9 cellular contexts compared by ENCODE assay signal in the genomic region with DNA sequence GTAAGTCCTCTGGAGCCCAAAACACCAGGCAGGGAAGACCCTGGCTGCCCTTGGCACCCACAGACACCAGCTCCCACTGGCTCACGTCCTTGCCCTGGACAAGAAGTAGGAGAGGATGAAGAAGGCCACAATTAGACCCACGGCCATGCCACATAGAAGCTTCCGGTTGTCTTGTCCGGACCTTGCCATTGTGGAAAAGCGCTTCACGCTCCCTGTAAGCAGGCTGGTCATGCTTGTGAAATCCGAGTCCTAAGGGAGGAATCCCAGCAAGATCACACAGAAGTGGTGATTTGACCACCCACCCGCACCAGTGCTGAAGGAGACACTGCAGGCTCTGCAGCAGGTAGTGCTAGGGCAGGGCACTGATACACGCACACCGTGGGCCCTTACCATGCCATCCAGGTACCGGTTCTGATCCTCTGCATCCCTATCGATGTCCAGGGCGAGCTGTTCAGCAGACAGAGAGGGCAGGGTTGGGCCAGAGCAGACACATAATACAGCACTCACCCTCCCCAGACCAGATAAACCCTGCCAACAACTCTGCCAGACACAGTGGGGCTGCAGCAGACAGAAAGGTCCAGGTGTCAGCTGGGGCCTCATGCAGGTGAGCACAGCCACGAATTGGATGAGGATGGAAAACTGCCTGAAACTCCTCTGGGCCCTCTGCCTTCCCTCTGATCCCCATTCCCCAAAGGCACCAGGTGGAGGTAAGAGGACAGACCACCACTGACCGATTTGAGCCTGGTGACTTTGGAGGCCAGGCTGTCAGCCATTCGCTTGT. TPM values are rescaled to one million over a fixed set of nuclear protein-coding genes. Genes with fewer than 3 reads are reported as not detected.
A peak's percentile ranks its signal among the peaks of the same experiment; 100 is the strongest.
DNase-seq lines count a peak whose midpoint lies in the region; ATAC-seq and TF ChIP-seq lines count a peak whose summit lies in the region.
"Had no signal": no experiment of that assay in that cellular context is flagged by ENCODE, and none has a peak within 500 bp of the region (broad histone marks: within the 10 kb centered on the region; RNA-seq: fewer than 3 reads in every experiment).

No MANE protein-coding gene starts in this region.

- peaks cover 37% of the 10 kb centered on the region for H3K4me1 Mint-ChIP-seq in activated CD4-positive, alpha-beta T cell treated with anti-CD3 and anti-CD28 coated beads, Interleukin-2, amount 10 ng/mL, durations not matched to agents 24 days and 14 days
- H3K4me1 Mint-ChIP-seq in activated naive CD4-positive, alpha-beta T cell treated with anti-CD3 and anti-CD28 coated beads, Interleukin-2, amount 50 U/mL, for 24 hours = peaks cover 57% of the 10 kb centered on the region
- peaks cover 56% of the 10 kb centered on the region for H3K4me1 Mint-ChIP-seq in CD14-positive monocyte

- peak overlapping the region; percentile 98 for H3K4me3 Mint-ChIP-seq in activated CD4-positive, alpha-beta T cell treated with anti-CD3 and anti-CD28 coated beads, Interleukin-2, amount 10 ng/mL, durations not matched to agents 24 days and 14 days
- peak overlapping the region; percentile 94 for H3K4me3 Mint-ChIP-seq in activated naive CD4-positive, alpha-beta T cell treated with anti-CD3 and anti-CD28 coated beads, Interleukin-2, amount 50 U/mL, for 24 hours
- no peak overlapping the region for H3K4me3 Mint-ChIP-seq in CD14-positive monocyte

- no peak for TF ChIP-seq EP300 in stomach (IDR thresholded peaks at IDR 0.05)

- intact Hi-C loops in activated CD4-positive, alpha-beta T cell treated with anti-CD3 and anti-CD28 coated beads, Interleukin-2, amount 10 ng/mL, durations not matched to agents 24 days and 14 days (cut with micrococcal nuclease) = loop anchor here (5.0 kb wide), 2 partner anchors 152 to 212 kb away; no protein-coding TSS in a partner anchor
- intact Hi-C loops in lower leg skin (cut with DNase I; ENCODE audit: low total_unique reads) (no loop called here), stomach (cut with DNase I; ENCODE audit: low total_unique reads) (no loop called here), CD14-positive monocyte (cut with micrococcal nuclease) (loop anchor here in 1 of 2 donors (5.0 to 10.0 kb wide), 2 partner anchors 62 to 299 kb away; a partner anchor contains a TSS)

- DNase-seq in activated CD4-positive, alpha-beta T cell treated with anti-CD3 and anti-CD28 coated beads, Interleukin-2, amount 10 ng/mL, durations not matched to agents 24 days and 14 days = no peak
- no peak for DNase-seq in activated CD4-positive, alpha-beta T cell treated with anti-CD3 and anti-CD28 coated beads for 1 hour
- peak; percentile 13 to 80 for DNase-seq in lower leg skin (ENCODE audit: low spot score in 2 of 2)
- DNase-seq in stomach = peak; percentile 23
- no peak for DNase-seq in MV-4-11 (lab: John Stamatoyannopoulos, UW)
- no peak for DNase-seq in CD14-positive monocyte (ENCODE audit: low spot score)
- DNase-seq: BE2C had no signal

- peaks cover 61% of the 10 kb centered on the region for H3K36me3 Mint-ChIP-seq in activated CD4-positive, alpha-beta T cell treated with anti-CD3 and anti-CD28 coated beads, Interleukin-2, amount 10 ng/mL, durations not matched to agents 24 days and 14 days (ENCODE audit: low read depth)
- peaks cover 3% of the 10 kb centered on the region for H3K36me3 Mint-ChIP-seq in activated naive CD4-positive, alpha-beta T cell treated with anti-CD3 and anti-CD28 coated beads, Interleukin-2, amount 50 U/mL, for 24 hours
- H3K36me3 Mint-ChIP-seq in CD14-positive monocyte = peaks cover 42 to 53% of the 10 kb centered on the region in 2 donors

- H3K27me3 ChIP-seq in stomach = no peaks in the 10 kb centered on the region
- H3K27me3 ChIP-seq: BE2C had no signal

- H3K27ac ChIP-seq in stomach = no peak overlapping the region

- TF ChIP-seq POLR2A in lower leg skin (IDR thresholded peaks at IDR 0.05) (no peak), stomach (IDR thresholded peaks at IDR 0.05) (no peak)

- no peaks in the 10 kb centered on the region for H3K27me3 Mint-ChIP-seq in activated CD4-positive, alpha-beta T cell treated with anti-CD3 and anti-CD28 coated beads, Interleukin-2, amount 10 ng/mL, durations not matched to agents 24 days and 14 days
- no peaks in the 10 kb centered on the region for H3K27me3 Mint-ChIP-seq in activated naive CD4-positive, alpha-beta T cell treated with anti-CD3 and anti-CD28 coated beads, Interleukin-2, amount 50 U/mL, for 24 hours
- H3K27me3 Mint-ChIP-seq in CD14-positive monocyte (ENCODE audit: low read depth in 3 of 3) = peaks cover 2 to 6% (median 4%) of the 10 kb centered on the region in 3 donors

- peaks cover 27 to 69% (median 58%) of the 10 kb centered on the region in 4 donors for H3K4me1 ChIP-seq in stomach
- H3K4me1 ChIP-seq: BE2C had no signal

- 81 to 90% methylated on average over 14 to 16 of the region's 16 CpGs for WGBS in lower leg skin, 2 donors
- whole genome bisulfite sequencing in stomach, 5 donors = 86 to 90% (median 87%) methylated on average over 11 to 16 of the region's 16 CpGs

- H3K9me3 Mint-ChIP-seq in activated CD4-positive, alpha-beta T cell treated with anti-CD3 and anti-CD28 coated beads, Interleukin-2, amount 10 ng/mL, durations not matched to agents 24 days and 14 days = no peaks in the 10 kb centered on the region
- H3K9me3 Mint-ChIP-seq in activated naive CD4-positive, alpha-beta T cell treated with anti-CD3 and anti-CD28 coated beads, Interleukin-2, amount 50 U/mL, for 24 hours = no peaks in the 10 kb centered on the region
- no peaks in the 10 kb centered on the region for H3K9me3 Mint-ChIP-seq in CD14-positive monocyte

- no peak for ATAC-seq in HG02884 (IDR thresholded peaks at IDR 0.05; ENCODE audit: unreplicated experiment)

- H3K36me3 ChIP-seq in stomach = peaks cover 18 to 62% (median 60%) of the 10 kb centered on the region in 4 donors

- H3K27ac Mint-ChIP-seq in activated CD4-positive, alpha-beta T cell treated with anti-CD3 and anti-CD28 coated beads, Interleukin-2, amount 10 ng/mL, durations not matched to agents 24 days and 14 days = peak overlapping the region; percentile 34
- peak overlapping the region; percentile 62 for H3K27ac Mint-ChIP-seq in activated naive CD4-positive, alpha-beta T cell treated with anti-CD3 and anti-CD28 coated beads, Interleukin-2, amount 50 U/mL, for 24 hours
- H3K27ac Mint-ChIP-seq in CD14-positive monocyte = peak overlapping the region in 1 of 7 donors; percentile 21

- TF ChIP-seq CTCF in lower leg skin (IDR thresholded peaks at IDR 0.05) (no peak), stomach (IDR thresholded peaks at IDR 0.05) (no peak), CD14-positive monocyte (IDR thresholded peaks at IDR 0.05) (no peak)

- H3K4me3 ChIP-seq in lower leg skin (ENCODE audit: low read depth, poor library complexity, severe bottlenecking) = no peak overlapping the region
- H3K4me3 ChIP-seq in stomach = peak overlapping the region; percentile 82 to 100 (median 92)

- H3K9me3 ChIP-seq in stomach = no peaks in the 10 kb centered on the region
- H3K9me3 ChIP-seq: BE2C had no signal

RNA-seq across cellular contexts. Expression of a gene that starts 1.8 kb away (rescaled TPM):
- total RNA-seq in activated CD4-positive, alpha-beta T cell treated with anti-CD3 and anti-CD28 coated beads, Interleukin-2, amount 10 ng/mL, durations not matched to agents 24 days and 14 days = 43.6 and 46.9 TPM in 2 replicates
- 10 to 100 TPM; 25.5 to 33.3 (median 31.6) TPM for total RNA-seq in lower leg skin
- 10 to 100 TPM in 4 of 5 donors, 1 to 10 TPM in 1; 7.0 to 36.5 (median 25.0) TPM for total RNA-seq in stomach
- 10 to 100 TPM; 21.8 to 38.3 (median 28.1) TPM for polyA plus RNA-seq in stomach
- 10 to 100 TPM in 1 of 2 donors, 1 to 10 TPM in 1; 9.5 to 29.3 TPM for polyA plus RNA-seq in CD14-positive monocyte

RNA-seq across cellular contexts. Expression of a gene that starts 2.1 kb away (rescaled TPM):
- total RNA-seq in activated CD4-positive, alpha-beta T cell treated with anti-CD3 and anti-CD28 coated beads, Interleukin-2, amount 10 ng/mL, durations not matched to agents 24 days and 14 days = 118 and 128 TPM in 2 replicates
- total RNA-seq in lower leg skin (10 to 100 TPM; 58.0 to 91.2 (median 66.9) TPM), stomach (100 to 1,000 TPM in 2 of 5 donors, 10 to 100 TPM in 3; 45.2 to 262 (median 72.3) TPM)
- polyA plus RNA-seq in stomach (10 to 100 TPM; 39.2 to 60.8 (median 53.5) TPM), CD14-positive monocyte (10 to 100 TPM; 51.1 to 56.5 TPM)

RNA-seq across cellular contexts. Expression of a gene that starts 12.5 kb away (rescaled TPM):
- not detected in 2 replicates for total RNA-seq in activated CD4-positive, alpha-beta T cell treated with anti-CD3 and anti-CD28 coated beads, Interleukin-2, amount 10 ng/mL, durations not matched to agents 24 days and 14 days
- total RNA-seq in lower leg skin = not detected
- total RNA-seq in stomach = not detected
- polyA plus RNA-seq in stomach = not detected
- not detected for polyA plus RNA-seq in CD14-positive monocyte

RNA-seq across cellular contexts. Expression of a gene that starts 30.7 kb away (rescaled TPM):
- total RNA-seq in activated CD4-positive, alpha-beta T cell treated with anti-CD3 and anti-CD28 coated beads, Interleukin-2, amount 10 ng/mL, durations not matched to agents 24 days and 14 days = 16.5 and 17.6 TPM in 2 replicates
- total RNA-seq in lower leg skin = 10 to 100 TPM; 12.6 to 18.4 (median 14.2) TPM
- 10 to 100 TPM in 2 of 5 donors, 1 to 10 TPM in 3; 5.4 to 63.7 (median 7.3) TPM for total RNA-seq in stomach
- 10 to 100 TPM; 10.8 to 19.2 (median 13.8) TPM for polyA plus RNA-seq in stomach
- 1 to 10 TPM; 4.3 TPM for polyA plus RNA-seq in CD14-positive monocyte

RNA-seq across cellular contexts. Expression of a gene that starts 31.4 kb away (rescaled TPM):
- total RNA-seq in activated CD4-positive, alpha-beta T cell treated with anti-CD3 and anti-CD28 coated beads, Interleukin-2, amount 10 ng/mL, durations not matched to agents 24 days and 14 days = 272 and 275 TPM in 2 replicates
- 100 to 1,000 TPM in 1 of 4 donors, 10 to 100 TPM in 3; 65.1 to 115 (median 90.8) TPM for total RNA-seq in lower leg skin
- 100 to 1,000 TPM in 2 of 5 donors, 10 to 100 TPM in 3; 36.2 to 132 (median 64.9) TPM for total RNA-seq in stomach
- polyA plus RNA-seq in stomach = 100 to 1,000 TPM; 116 to 126 (median 123) TPM
- 100 to 1,000 TPM; 218 to 272 TPM for polyA plus RNA-seq in CD14-positive monocyte

Comparison
In these comparisons a context has a peak if more than half of its experiments do, and no peak if none do; other contexts are left out.
1. DNase-seq: peak in lower leg skin (2 of 2) and stomach (single experiment); none in activated CD4-positive, alpha-beta T cell treated with anti-CD3 and anti-CD28 coated beads, Interleukin-2, amount 10 ng/mL, durations not matched to agents 24 days and 14 days (single experiment), activated CD4-positive, alpha-beta T cell treated with anti-CD3 and anti-CD28 coated beads for 1 hour (single experiment), MV-4-11 (single experiment) and CD14-positive monocyte (single experiment).
2. H3K4me3 Mint-ChIP-seq: peak in activated CD4-positive, alpha-beta T cell treated with anti-CD3 and anti-CD28 coated beads, Interleukin-2, amount 10 ng/mL, durations not matched to agents 24 days and 14 days (single experiment) and activated naive CD4-positive, alpha-beta T cell treated with anti-CD3 and anti-CD28 coated beads, Interleukin-2, amount 50 U/mL, for 24 hours (single experiment); none in CD14-positive monocyte (0 of 2).